Comparison of ENCODE assay signal across 8 cellular contexts in genomic region chr7:73683056-73683915, GRCh38. TPM values are rescaled to one million over a fixed set of nuclear protein-coding genes. Genes with fewer than 3 reads are reported as not detected.
DNase-seq lines count a peak whose midpoint lies in the region; TF ChIP-seq lines count a peak whose summit lies in the region.

A gene with protein sequence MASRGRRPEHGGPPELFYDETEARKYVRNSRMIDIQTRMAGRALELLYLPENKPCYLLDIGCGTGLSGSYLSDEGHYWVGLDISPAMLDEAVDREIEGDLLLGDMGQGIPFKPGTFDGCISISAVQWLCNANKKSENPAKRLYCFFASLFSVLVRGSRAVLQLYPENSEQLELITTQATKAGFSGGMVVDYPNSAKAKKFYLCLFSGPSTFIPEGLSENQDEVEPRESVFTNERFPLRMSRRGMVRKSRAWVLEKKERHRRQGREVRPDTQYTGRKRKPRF (plus strand): TSS chr7:73683597. CDS start chr7:73683626, 29 bp downstream.
TSS of gene DNAJC30 (minus strand) at chr7:73683453. CDS start at chr7:73683423, 30 bp downstream.

- no peak within 1 kb of the TSS for H2AK5ac ChIP-seq in mesenchymal stem cell (ENCODE audit: low read length, severe bottlenecking)

- peak within 1 kb of the TSS; percentile 97 for H3K4me3 ChIP-seq in effector memory CD4-positive, alpha-beta T cell (ENCODE audit: insufficient read depth, low read depth, low read length, poor library complexity, severe bottlenecking)
- H3K4me3 ChIP-seq in mesenchymal stem cell (ENCODE audit: insufficient read depth in 1 of 2, low read depth in 1 of 2, low read length in 2 of 2): peak within 1 kb of the TSS; percentile 96

- WGBS in mesenchymal stem cell: under 1% methylated on average over 68 of the region's 80 CpGs

- H2BK12ac ChIP-seq in mesenchymal stem cell (ENCODE audit: low read length in 2 of 2): no peak within 1 kb of the TSS

- CTCF ChIA-PET in activated CD8-positive, alpha-beta memory T cell treated with anti-CD3 and anti-CD28 coated beads for 36 hours (lab: Charles Lee): interaction anchor here (0.5 to 1.2 kb wide), 2 partner anchors 51 to 174 kb away, joined by 3 read pairs; no protein-coding TSS in a partner anchor

- peaks cover 17% of the 10 kb centered on the region for H3K36me3 ChIP-seq in effector memory CD4-positive, alpha-beta T cell (ENCODE audit: control insufficient read depth, insufficient read depth, low read length)
- peaks cover 34 to 40% of the 10 kb centered on the region in 2 experiments for H3K36me3 ChIP-seq in mesenchymal stem cell (ENCODE audit: control insufficient read depth in 1 of 2, insufficient read depth in 2 of 2, low read depth in 1 of 2, low read length in 2 of 2)

- peak within 1 kb of the TSS; percentile 94 for H4K8ac ChIP-seq in mesenchymal stem cell (ENCODE audit: low read length)

- H2BK120ac ChIP-seq in mesenchymal stem cell (ENCODE audit: low read depth, low read length): peak within 1 kb of the TSS; percentile 15

- H2BK15ac ChIP-seq in mesenchymal stem cell (ENCODE audit: low read depth, poor library complexity, severe bottlenecking): peak within 1 kb of the TSS; percentile 80

- peak within 1 kb of the TSS; percentile 46 for H2BK5ac ChIP-seq in mesenchymal stem cell (ENCODE audit: low read depth, low read length, poor library complexity, severe bottlenecking)

- peak within 1 kb of the TSS; percentile 89 to 94 for H3K18ac ChIP-seq in mesenchymal stem cell (ENCODE audit: low read depth in 1 of 2, low read length in 2 of 2)

- peak within 1 kb of the TSS; percentile 85 for H2AFZ ChIP-seq in mesenchymal stem cell (ENCODE audit: low read depth, low read length)

- TF ChIP-seq CTCF in GM20000 (IDR thresholded peaks at IDR 0.05; ENCODE audit: extremely low read depth, missing control alignments): no peak

- H3K9me3 ChIP-seq in effector memory CD4-positive, alpha-beta T cell (ENCODE audit: control insufficient read depth, low read length): no peaks in the 10 kb centered on the region
- H3K9me3 ChIP-seq in mesenchymal stem cell (ENCODE audit: control insufficient read depth, low read length): no peaks in the 10 kb centered on the region

- peak within 1 kb of the TSS; percentile 93 for H3K4me2 ChIP-seq in mesenchymal stem cell (ENCODE audit: low read length, poor library complexity, severe bottlenecking)

- peak within 1 kb of the TSS; percentile 86 for H4K91ac ChIP-seq in mesenchymal stem cell (ENCODE audit: low read length)

- H3K14ac ChIP-seq in mesenchymal stem cell (ENCODE audit: low read length in 2 of 2): peak within 1 kb of the TSS in 1 of 2 experiments; percentile 91

- H3K27ac ChIP-seq in effector memory CD4-positive, alpha-beta T cell (ENCODE audit: insufficient read depth, low read length, poor library complexity, severe bottlenecking): peak within 1 kb of the TSS; percentile 80
- peak within 1 kb of the TSS; percentile 95 for H3K27ac ChIP-seq in mesenchymal stem cell (ENCODE audit: low read length, poor library complexity, severe bottlenecking)

- H3K27me3 ChIP-seq in effector memory CD4-positive, alpha-beta T cell (replicated peaks; ENCODE audit: control insufficient read depth, insufficient read depth, low read length, poor library complexity, severe bottlenecking): no peaks in the 10 kb centered on the region
- no peaks in the 10 kb centered on the region for H3K27me3 ChIP-seq in mesenchymal stem cell (ENCODE audit: control insufficient read depth in 1 of 2, insufficient read depth in 1 of 2, low read length in 2 of 2)

- H3K9ac ChIP-seq in mesenchymal stem cell (ENCODE audit: low read length): peak within 1 kb of the TSS; percentile 98

- peak within 1 kb of the TSS; percentile 31 to 97 for H3K23ac ChIP-seq in mesenchymal stem cell (ENCODE audit: low read length in 2 of 2)

- peaks cover 23% of the 10 kb centered on the region for H3K4me1 ChIP-seq in effector memory CD4-positive, alpha-beta T cell (ENCODE audit: control insufficient read depth, insufficient read depth, low read length, poor library complexity, severe bottlenecking)
- peaks cover 32% of the 10 kb centered on the region for H3K4me1 ChIP-seq in mesenchymal stem cell (ENCODE audit: control insufficient read depth, insufficient read depth, low read depth, low read length)

- peak; percentile 97 for DNase-seq in COLO668 (lab: John Stamatoyannopoulos, UW; ENCODE audit: unreplicated experiment)
- DNase-seq in GM20000 (ENCODE audit: low spot score): peak; percentile 98
- peak; percentile 83 for DNase-seq in HS-5 (ENCODE audit: low read depth)
- DNase-seq in NK-92 (lab: John Stamatoyannopoulos, UW; ENCODE audit: unreplicated experiment): peak; percentile 91
- peak; percentile 94 to 95 (median 94) for DNase-seq in effector memory CD4-positive, alpha-beta T cell
- DNase-seq in mesenchymal stem cell: peak; percentile 95
- DNase-seq in stimulated activated CD8-positive, alpha-beta memory T cell treated with anti-CD3 and anti-CD28 coated beads, Interleukin-12 subunit alpha, Interleukin-12 subunit beta, amount 100 ng/mL, for 24 hours (ENCODE audit: extremely low read depth): peak; percentile 97

- peak within 1 kb of the TSS; percentile 91 to 92 for H3K4ac ChIP-seq in mesenchymal stem cell (ENCODE audit: low read depth in 1 of 2, low read length in 2 of 2)

- H3K79me1 ChIP-seq in mesenchymal stem cell (replicated peaks; ENCODE audit: low read length, poor library complexity, severe bottlenecking): peaks cover 46% of the 10 kb centered on the region

- POLR2A ChIA-PET in activated CD8-positive, alpha-beta memory T cell treated with anti-CD3 and anti-CD28 coated beads for 36 hours (lab: Charles Lee): interaction anchor here (0.8 kb wide), 1 partner anchor 14 kb away, joined by 3 read pairs; no protein-coding TSS in a partner anchor

RNA-seq across cellular contexts. Expression of the first gene that starts in this region (rescaled TPM):
- total RNA-seq in activated CD8-positive, alpha-beta memory T cell treated with anti-CD3 and anti-CD28 coated beads for 36 hours: 100 to 1,000 TPM; 109 to 112 TPM
- 75.0 TPM for polyA plus RNA-seq in mesenchymal stem cell (2013, experiment 1 of 2)
- 76.6 TPM for polyA plus RNA-seq in mesenchymal stem cell (2013, experiment 2 of 2)

RNA-seq across cellular contexts. Expression of gene DNAJC30, which starts in this region (rescaled TPM):
- 10 to 100 TPM in 1 of 2 experiments, 1 to 10 TPM in 1; 9.3 to 11.0 TPM for total RNA-seq in activated CD8-positive, alpha-beta memory T cell treated with anti-CD3 and anti-CD28 coated beads for 36 hours
- 11.8 TPM for polyA plus RNA-seq in mesenchymal stem cell (2013, experiment 1 of 2)
- 12.1 TPM for polyA plus RNA-seq in mesenchymal stem cell (2013, experiment 2 of 2)

Comparison
In these comparisons a context has a peak if more than half of its experiments do, and no peak if none do; other contexts are left out.
1. Peak in every context shown above with its lines: DNase-seq, H3K4me3 ChIP-seq and H3K27ac ChIP-seq.